ENCODE assay signal across 10 cellular contexts in genomic region chr4:3009422-3009821, GRCh38. TPM values are rescaled to one million over a fixed set of nuclear protein-coding genes. Genes with fewer than 3 reads are reported as not detected.
A peak's percentile ranks its signal among the peaks of the same experiment; 100 is the strongest.
DNase-seq lines count a peak whose midpoint lies in the region; ATAC-seq, FAIRE-seq and TF ChIP-seq lines count a peak whose summit lies in the region.
"Had no signal": no experiment of that assay in that cellular context is flagged by ENCODE, and none has a peak within 500 bp of the region (broad histone marks: within the 10 kb centered on the region; RNA-seq: fewer than 3 reads in every experiment).

No MANE protein-coding gene starts in this region.

- peak; percentile 48 for DNase-seq in activated CD8-positive, alpha-beta memory T cell treated with anti-CD3 and anti-CD28 coated beads, Interleukin-2, amount 10 ng/mL, durations not matched to agents 7 days and 5 days
- no peak for DNase-seq in activated CD8-positive, alpha-beta memory T cell treated with anti-CD3 and anti-CD28 coated beads for 24 hours
- DNase-seq in NCI-H345 treated with DMSO at 0.1 percent for 48 hours (lab: John Stamatoyannopoulos, UW; ENCODE audit: unreplicated experiment) (peak; percentile 45), epithelial cell of prostate (ENCODE audit: low read depth, low spot score) (peak; percentile 12), putamen (ENCODE audit: low spot score) (peak; percentile 8), D721Med (ENCODE audit: insufficient read length, low spot score) (no peak), NCI-H524 treated with DMSO at 0.1 percent for 48 hours (lab: John Stamatoyannopoulos, UW) (no peak)
- DNase-seq: CD8-positive, alpha-beta memory T cell; sigmoid colon had no signal

- peaks cover 13% of the 10 kb centered on the region for H3K27me3 Mint-ChIP-seq in activated CD8-positive, alpha-beta memory T cell treated with anti-CD3 and anti-CD28 coated beads, Interleukin-2, amount 10 ng/mL, durations not matched to agents 7 days and 5 days

- no peak overlapping the region for H3K4me3 Mint-ChIP-seq in activated CD8-positive, alpha-beta memory T cell treated with anti-CD3 and anti-CD28 coated beads, Interleukin-2, amount 10 ng/mL, durations not matched to agents 7 days and 5 days

- CTCF ChIA-PET in activated CD8-positive, alpha-beta memory T cell treated with anti-CD3 and anti-CD28 coated beads, Interleukin-2, amount 10 ng/mL, durations not matched to agents 7 days and 5 days (lab: Charles Lee), result interaction anchor here (0.6 to 1.6 kb wide), 5 partner anchors 11 to 205 kb away, joined by 3 to 6 read pairs (median 5); no protein-coding TSS in a partner anchor

- H3K9me3 Mint-ChIP-seq in activated CD8-positive, alpha-beta memory T cell treated with anti-CD3 and anti-CD28 coated beads, Interleukin-2, amount 10 ng/mL, durations not matched to agents 7 days and 5 days (ENCODE audit: low read depth), result no peaks in the 10 kb centered on the region
- H3K9me3 Mint-ChIP-seq: CD8-positive, alpha-beta memory T cell had no signal

- peaks cover 19% of the 10 kb centered on the region for H3K4me1 Mint-ChIP-seq in activated CD8-positive, alpha-beta memory T cell treated with anti-CD3 and anti-CD28 coated beads, Interleukin-2, amount 10 ng/mL, durations not matched to agents 7 days and 5 days

- H3K36me3 Mint-ChIP-seq in activated CD8-positive, alpha-beta memory T cell treated with anti-CD3 and anti-CD28 coated beads, Interleukin-2, amount 10 ng/mL, durations not matched to agents 7 days and 5 days, result no peaks in the 10 kb centered on the region

- FAIRE-seq in D721Med (lab: Jason Lieb, UNC), result no peak

- TF ChIP-seq CTCF in D721Med (IDR thresholded peaks at IDR 0.05; ENCODE audit: insufficient read depth, missing control alignments), result no peak

- peak; percentile 45 for ATAC-seq in activated CD8-positive, alpha-beta memory T cell treated with anti-CD3 and anti-CD28 coated beads, Interleukin-2, amount 10 ng/mL, durations not matched to agents 7 days and 5 days
- ATAC-seq in HG03442 (IDR thresholded peaks at IDR 0.05; ENCODE audit: unreplicated experiment), result no peak

- peak overlapping the region; percentile 90 for H3K27ac ChIP-seq in epithelial cell of prostate
- H3K27ac ChIP-seq: sigmoid colon had no signal

- no peak overlapping the region for H3K27ac Mint-ChIP-seq in activated CD8-positive, alpha-beta memory T cell treated with anti-CD3 and anti-CD28 coated beads, Interleukin-2, amount 10 ng/mL, durations not matched to agents 7 days and 5 days
- H3K27ac Mint-ChIP-seq: CD8-positive, alpha-beta memory T cell had no signal

RNA-seq across cellular contexts. Expression of gene GRK4, which starts 46.1 kb away (rescaled TPM):
- total RNA-seq in activated CD8-positive, alpha-beta memory T cell treated with anti-CD3 and anti-CD28 coated beads, Interleukin-2, amount 10 ng/mL, durations not matched to agents 7 days and 5 days, result 1 to 10 TPM; 3.0 to 4.4 TPM

RNA-seq across cellular contexts. Expression of gene NOP14, which starts 46.2 kb away (rescaled TPM):
- total RNA-seq in activated CD8-positive, alpha-beta memory T cell treated with anti-CD3 and anti-CD28 coated beads, Interleukin-2, amount 10 ng/mL, durations not matched to agents 7 days and 5 days, result 10 to 100 TPM; 47.9 to 81.0 TPM

Comparison
In these comparisons a context has a peak if more than half of its experiments do, and no peak if none do; other contexts are left out.
1. DNase-seq: peak in activated CD8-positive, alpha-beta memory T cell treated with anti-CD3 and anti-CD28 coated beads, Interleukin-2, amount 10 ng/mL, durations not matched to agents 7 days and 5 days (single experiment), NCI-H345 treated with DMSO at 0.1 percent for 48 hours (single experiment), epithelial cell of prostate (single experiment) and putamen (single experiment); none in activated CD8-positive, alpha-beta memory T cell treated with anti-CD3 and anti-CD28 coated beads for 24 hours (single experiment), D721Med (single experiment) and NCI-H524 treated with DMSO at 0.1 percent for 48 hours (single experiment).